Comparison of ENCODE assay signal across 17 cellular contexts in the genomic region with DNA sequence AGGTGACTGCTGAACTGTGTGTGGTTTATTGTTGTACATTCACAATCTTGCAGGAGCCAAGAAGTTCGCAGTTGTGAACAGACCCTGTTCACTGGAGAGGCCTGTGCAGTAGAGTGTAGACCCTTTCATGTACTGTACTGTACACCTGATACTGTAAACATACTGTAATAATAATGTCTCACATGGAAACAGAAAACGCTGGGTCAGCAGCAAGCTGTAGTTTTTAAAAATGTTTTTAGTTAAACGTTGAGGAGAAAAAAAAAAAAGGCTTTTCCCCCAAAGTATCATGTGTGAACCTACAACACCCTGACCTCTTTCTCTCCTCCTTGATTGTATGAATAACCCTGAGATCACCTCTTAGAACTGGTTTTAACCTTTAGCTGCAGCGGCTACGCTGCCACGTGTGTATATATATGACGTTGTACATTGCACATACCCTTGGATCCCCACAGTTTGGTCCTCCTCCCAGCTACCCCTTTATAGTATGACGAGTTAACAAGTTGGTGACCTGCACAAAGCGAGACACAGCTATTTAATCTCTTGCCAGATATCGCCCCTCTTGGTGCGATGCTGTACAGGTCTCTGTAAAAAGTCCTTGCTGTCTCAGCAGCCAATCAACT. TPM values are rescaled to one million over a fixed set of nuclear protein-coding genes. Genes with fewer than 3 reads are reported as not detected.
DNase-seq lines count a peak whose midpoint lies in the region; ATAC-seq and TF ChIP-seq lines count a peak whose summit lies in the region.
"Had no signal": no experiment of that assay in that cellular context is flagged by ENCODE, and none has a peak within 500 bp of the region (broad histone marks: within the 10 kb centered on the region; RNA-seq: fewer than 3 reads in every experiment).

No MANE protein-coding gene starts in this region.

- CTCF ChIA-PET in activated CD4-positive, alpha-beta memory T cell treated with anti-CD3 and anti-CD28 coated beads for 36 hours (lab: Charles Lee), result interaction anchor here (0.6 to 0.7 kb wide), 3 partner anchors 13 to 184 kb away, joined by 3 read pairs; no protein-coding TSS in a partner anchor
- CTCF ChIA-PET in activated CD4-positive, alpha-beta memory T cell treated with anti-CD3 and anti-CD28 coated beads, Interleukin-2, amount 10 ng/mL, durations not matched to agents 7 days and 5 days (lab: Charles Lee), result interaction anchor here (1.2 to 1.9 kb wide), 3 partner anchors 9 to 282 kb away, joined by 3 to 5 read pairs (median 4); no protein-coding TSS in a partner anchor
- CTCF ChIA-PET in Panc1 (lab: Charles Lee), result interaction anchor here (0.7 kb wide), 1 partner anchor 13 kb away, joined by 8 read pairs; no protein-coding TSS in a partner anchor

- POLR2A ChIA-PET in activated CD4-positive, alpha-beta memory T cell treated with anti-CD3 and anti-CD28 coated beads for 36 hours (lab: Charles Lee), result interaction anchor here (0.7 to 1.1 kb wide), 3 partner anchors 36 to 89 kb away, joined by 3 to 4 read pairs (median 4); no protein-coding TSS in a partner anchor
- POLR2A ChIA-PET in activated CD4-positive, alpha-beta memory T cell treated with anti-CD3 and anti-CD28 coated beads, Interleukin-2, amount 10 ng/mL, durations not matched to agents 7 days and 5 days (lab: Charles Lee), result interaction anchor here (0.6 to 1.4 kb wide), 4 partner anchors 83 to 281 kb away, joined by 3 read pairs; partner anchors contain the start of gene GPN2
- POLR2A ChIA-PET in Panc1 (lab: Charles Lee), result interaction anchor here (0.6 kb wide), 1 partner anchor 68 kb away, joined by 3 read pairs; no protein-coding TSS in a partner anchor

- DNase-seq in activated CD4-positive, alpha-beta memory T cell treated with anti-CD3 and anti-CD28 coated beads for 36 hours, result no peak
- DNase-seq in activated CD4-positive, alpha-beta memory T cell treated with anti-CD3 and anti-CD28 coated beads, Interleukin-2, amount 10 ng/mL, durations not matched to agents 7 days and 5 days, result no peak
- DNase-seq in Panc1 (ENCODE audit: low read depth, low spot score), result no peak
- DNase-seq in dorsolateral prefrontal cortex, result no peak
- DNase-seq in progenitor cell of endocrine pancreas (ENCODE audit: low spot score, unreplicated experiment), result no peak
- no peak for DNase-seq in A172 (ENCODE audit: low spot score)
- no peak for DNase-seq in H4 (ENCODE audit: low spot score)
- DNase-seq: activated gamma-delta T cell treated with Interleukin-2 at 50 U/mL for 16 hours, erythroblast, NCI-H2029, posterior cingulate gyrus, SHP77 treated with DMSO at 0.1 percent for 48 hours, transverse colon, WERI-Rb-1 had no signal

- peak overlapping the region; percentile 5 for H3K27ac Mint-ChIP-seq in activated CD4-positive, alpha-beta memory T cell treated with anti-CD3 and anti-CD28 coated beads for 36 hours
- H3K27ac Mint-ChIP-seq in activated CD4-positive, alpha-beta memory T cell treated with anti-CD3 and anti-CD28 coated beads, Interleukin-2, amount 10 ng/mL, durations not matched to agents 7 days and 5 days, result no peak overlapping the region
- H3K27ac Mint-ChIP-seq in progenitor cell of endocrine pancreas, result peak overlapping the region; percentile 4
- H3K27ac Mint-ChIP-seq: T-helper 1 cell treated with Interleukin-12 subunit alpha and Interleukin-12 subunit beta and Interleukin-4 antibody, amounts not matched to agents 30 μg/mL and 1 μg/mL, for 36 hours had no signal

- H3K36me3 ChIP-seq in Panc1 (ENCODE audit: control insufficient read depth, insufficient read depth, low read length), result peaks cover 29% of the 10 kb centered on the region

- peaks cover 38% of the 10 kb centered on the region for H3K36me3 Mint-ChIP-seq in activated CD4-positive, alpha-beta memory T cell treated with anti-CD3 and anti-CD28 coated beads for 36 hours
- H3K36me3 Mint-ChIP-seq in activated CD4-positive, alpha-beta memory T cell treated with anti-CD3 and anti-CD28 coated beads, Interleukin-2, amount 10 ng/mL, durations not matched to agents 7 days and 5 days (ENCODE audit: low read depth), result peaks cover 57% of the 10 kb centered on the region
- peaks cover 30% of the 10 kb centered on the region for H3K36me3 Mint-ChIP-seq in progenitor cell of endocrine pancreas (ENCODE audit: insufficient read depth)

- no peaks in the 10 kb centered on the region for H3K9me3 Mint-ChIP-seq in activated CD4-positive, alpha-beta memory T cell treated with anti-CD3 and anti-CD28 coated beads for 36 hours
- no peaks in the 10 kb centered on the region for H3K9me3 Mint-ChIP-seq in activated CD4-positive, alpha-beta memory T cell treated with anti-CD3 and anti-CD28 coated beads, Interleukin-2, amount 10 ng/mL, durations not matched to agents 7 days and 5 days
- no peaks in the 10 kb centered on the region for H3K9me3 Mint-ChIP-seq in progenitor cell of endocrine pancreas (ENCODE audit: low read depth)
- H3K9me3 Mint-ChIP-seq: T-helper 1 cell treated with Interleukin-12 subunit alpha and Interleukin-12 subunit beta and Interleukin-4 antibody, amounts not matched to agents 30 μg/mL and 1 μg/mL, for 36 hours had no signal

- peaks cover 50% of the 10 kb centered on the region for H3K4me1 Mint-ChIP-seq in activated CD4-positive, alpha-beta memory T cell treated with anti-CD3 and anti-CD28 coated beads for 36 hours (ENCODE audit: low read depth)
- peaks cover 25% of the 10 kb centered on the region for H3K4me1 Mint-ChIP-seq in activated CD4-positive, alpha-beta memory T cell treated with anti-CD3 and anti-CD28 coated beads, Interleukin-2, amount 10 ng/mL, durations not matched to agents 7 days and 5 days
- peaks cover 27% of the 10 kb centered on the region for H3K4me1 Mint-ChIP-seq in progenitor cell of endocrine pancreas (ENCODE audit: low read depth)

- H3K4me3 ChIP-seq in Panc1 (ENCODE audit: low read depth in 2 of 2, low read length in 2 of 2) (no peak overlapping the region), dorsolateral prefrontal cortex (no peak overlapping the region)
- H3K4me3 ChIP-seq: smooth muscle cell, transverse colon had no signal

- TSS peak; percentile 63 for BruUV-seq in Panc1 (replicated peaks; lab: Mats Ljungman, UMichigan)

- H3K4me3 Mint-ChIP-seq in activated CD4-positive, alpha-beta memory T cell treated with anti-CD3 and anti-CD28 coated beads for 36 hours, result no peak overlapping the region
- no peak overlapping the region for H3K4me3 Mint-ChIP-seq in activated CD4-positive, alpha-beta memory T cell treated with anti-CD3 and anti-CD28 coated beads, Interleukin-2, amount 10 ng/mL, durations not matched to agents 7 days and 5 days
- no peak overlapping the region for H3K4me3 Mint-ChIP-seq in progenitor cell of endocrine pancreas (ENCODE audit: low read depth)
- H3K4me3 Mint-ChIP-seq: T-helper 1 cell treated with Interleukin-12 subunit alpha and Interleukin-12 subunit beta and Interleukin-4 antibody, amounts not matched to agents 30 μg/mL and 1 μg/mL, for 36 hours had no signal

- no peaks in the 10 kb centered on the region for H3K9me3 ChIP-seq in Panc1 (ENCODE audit: control insufficient read depth, insufficient read depth, low read depth, low read length)
- H3K9me3 ChIP-seq: transverse colon had no signal

- TF ChIP-seq CTCF in Panc1 (IDR thresholded peaks at IDR 0.05) (no peak), dorsolateral prefrontal cortex (IDR thresholded peaks at IDR 0.05 in 54 of 56, conservative IDR thresholded peaks at IDR 0.05 in 2 of 56; ENCODE audit: low read depth in 1 of 56, partially characterized antibody in 56 of 56) (no peak), progenitor cell of endocrine pancreas (IDR thresholded peaks at IDR 0.05; ENCODE audit: unreplicated experiment) (no peak)

- no peaks in the 10 kb centered on the region for H3K27me3 Mint-ChIP-seq in activated CD4-positive, alpha-beta memory T cell treated with anti-CD3 and anti-CD28 coated beads for 36 hours
- H3K27me3 Mint-ChIP-seq in activated CD4-positive, alpha-beta memory T cell treated with anti-CD3 and anti-CD28 coated beads, Interleukin-2, amount 10 ng/mL, durations not matched to agents 7 days and 5 days, result no peaks in the 10 kb centered on the region
- H3K27me3 Mint-ChIP-seq in progenitor cell of endocrine pancreas, result no peaks in the 10 kb centered on the region

- peaks cover 48% of the 10 kb centered on the region for H3K4me1 ChIP-seq in Panc1 (ENCODE audit: control insufficient read depth, insufficient read depth, low read length)

- no peak for ATAC-seq in Panc1
- no peak for ATAC-seq in HG02588 (IDR thresholded peaks at IDR 0.05; ENCODE audit: unreplicated experiment)

- H3K27me3 ChIP-seq in Panc1 (ENCODE audit: control insufficient read depth, insufficient read depth, low read length) (no peaks in the 10 kb centered on the region), dorsolateral prefrontal cortex (no peaks in the 10 kb centered on the region)
- H3K27me3 ChIP-seq: transverse colon had no signal

- in situ Hi-C loops in Panc1 (cut with HindIII; ENCODE audit: low pct_unique_long_range_greater_than_20kb, low sequenced_read_pairs), result no loop called here

- intact Hi-C loops in activated CD4-positive, alpha-beta memory T cell treated with anti-CD3 and anti-CD28 coated beads for 36 hours (cut with micrococcal nuclease), result no loop called here
- intact Hi-C loops in Panc1 (cut with micrococcal nuclease; ENCODE audit: unreplicated experiment), result no loop called here
- intact Hi-C loops in dorsolateral prefrontal cortex (cut with DNase I), result loop anchor here in 1 of 2 donors (10.0 kb wide), 1 partner anchor 277 kb away; no protein-coding TSS in a partner anchor

- H3K27ac ChIP-seq in Panc1 (ENCODE audit: low read length) (no peak overlapping the region), dorsolateral prefrontal cortex (peak overlapping the region in 32 of 59 donors; percentile 8 to 100 (median 44))
- H3K27ac ChIP-seq: WERI-Rb-1 had no signal

RNA-seq across cellular contexts. Expression of gene PIGV, which starts 6.4 kb away (rescaled TPM):
- 10 to 100 TPM; 15.1 to 15.3 TPM for total RNA-seq in activated CD4-positive, alpha-beta memory T cell treated with anti-CD3 and anti-CD28 coated beads for 36 hours
- 10 to 100 TPM; 16.6 to 16.9 TPM for total RNA-seq in activated CD4-positive, alpha-beta memory T cell treated with anti-CD3 and anti-CD28 coated beads, Interleukin-2, amount 10 ng/mL, durations not matched to agents 7 days and 5 days
- total RNA-seq in Panc1 (2021; ENCODE audit: unreplicated experiment), result 20.1 TPM
- 20.2 TPM for polyA plus RNA-seq in Panc1 (2012; ENCODE audit: insufficient read length)
- total RNA-seq in dorsolateral prefrontal cortex, result 10 to 100 TPM in 116 of 120 experiments, 1 to 10 TPM in 4; 9.1 to 22.9 (median 14.3) TPM
- 10.2 and 12.1 TPM in 2 replicates for total RNA-seq in progenitor cell of endocrine pancreas
- 8.0 and 8.9 TPM in 2 replicates for total RNA-seq in A172 (2014; rRNA removed; shearing (Covaris generic))
- total RNA-seq in H4 (2014; rRNA removed; shearing (Covaris generic)), result 14.5 and 15.2 TPM in 2 replicates

RNA-seq across cellular contexts. Expression of gene ZDHHC18, which starts 45.2 kb away (rescaled TPM):
- total RNA-seq in activated CD4-positive, alpha-beta memory T cell treated with anti-CD3 and anti-CD28 coated beads for 36 hours, result 10 to 100 TPM; 60.2 to 63.5 TPM
- total RNA-seq in activated CD4-positive, alpha-beta memory T cell treated with anti-CD3 and anti-CD28 coated beads, Interleukin-2, amount 10 ng/mL, durations not matched to agents 7 days and 5 days, result 10 to 100 TPM; 73.3 to 76.3 TPM
- total RNA-seq in Panc1 (2021; ENCODE audit: unreplicated experiment) (45.4 TPM), dorsolateral prefrontal cortex (10 to 100 TPM; 22.8 to 51.7 (median 34.9) TPM), progenitor cell of endocrine pancreas (22.9 and 26.1 TPM in 2 replicates)
- 66.3 TPM for polyA plus RNA-seq in Panc1 (2012; ENCODE audit: insufficient read length)
- total RNA-seq in A172 (2014; rRNA removed; shearing (Covaris generic)), result 15.0 and 32.4 TPM in 2 replicates
- 13.8 and 15.9 TPM in 2 replicates for total RNA-seq in H4 (2014; rRNA removed; shearing (Covaris generic))
